ENCODE assay signal across 29 cellular contexts in genomic region chr2:231718799-231719198, GRCh38.
"Had no signal": no experiment of that assay in that cellular context is flagged by ENCODE, and none has a peak within 500 bp of the region (broad histone marks: within the 10 kb centered on the region; RNA-seq: fewer than 3 reads in every experiment).

No MANE protein-coding gene starts in this region.

- H3K27me3 Mint-ChIP-seq: activated CD4-positive, alpha-beta T cell treated with anti-CD3 and anti-CD28 coated beads for 36 hours; activated naive CD4-positive, alpha-beta T cell treated with anti-CD3 and anti-CD28 coated beads, Interleukin-2, amount 50 U/mL, for 24 hours; activated T-cell treated with anti-CD3 and anti-CD28 coated beads, Interleukin-2, amount 50 U/mL, for 24 hours had no signal

- DNase-seq: activated CD4-positive, alpha-beta T cell treated with anti-CD3 and anti-CD28 coated beads for 36 hours; activated CD8-positive, alpha-beta memory T cell treated with anti-CD3 and anti-CD28 coated beads, Interleukin-2, amount 50 U/mL, for 48 hours; activated CD8-positive, alpha-beta T cell treated with anti-CD3 and anti-CD28 coated beads, Interleukin-2, amount 10 ng/mL, durations not matched to agents 7 days and 5 days; activated effector memory CD4-positive, alpha-beta T cell treated with Interleukin-2 at 50 U/mL for 16 hours; activated naive CD4-positive, alpha-beta T cell; activated T-cell treated with anti-CD3 and anti-CD28 coated beads, Interleukin-2, amount 50 U/mL, for 24 hours; aorta; caudate nucleus; Karpas-422; MM.1S; NCI-H1105; NCI-H1436; NCI-H1694 treated with DMSO at 0.1 percent for 48 hours; NCI-H2029 treated with DMSO at 0.1 percent for 48 hours; NCI-H345; NCI-H510A; NCI-H526 treated with DMSO at 0.1 percent for 48 hours; NCI-H82; OCI-M1; Right ventricle myocardium superior; SJCRH30; SK-N-SH; T-helper 1 cell; WERI-Rb-1 had no signal

- H3K4me2 ChIP-seq: SK-N-SH had no signal

- ATAC-seq: activated CD4-positive, alpha-beta T cell treated with anti-CD3 and anti-CD28 coated beads for 36 hours; activated CD8-positive, alpha-beta T cell treated with anti-CD3 and anti-CD28 coated beads, Interleukin-2, amount 10 ng/mL, durations not matched to agents 7 days and 5 days; Panc1 had no signal

- H3K36me3 Mint-ChIP-seq: activated naive CD4-positive, alpha-beta T cell treated with anti-CD3 and anti-CD28 coated beads, Interleukin-2, amount 50 U/mL, for 24 hours had no signal

- H3K27me3 ChIP-seq: breast epithelium, SJCRH30 had no signal

- H3K9me3 ChIP-seq: breast epithelium, SJCRH30, SK-N-SH had no signal

- H3K4me3 ChIP-seq: breast epithelium, SJCRH30 had no signal

- H3K27ac Mint-ChIP-seq: activated CD4-positive, alpha-beta T cell treated with anti-CD3 and anti-CD28 coated beads for 36 hours; activated CD8-positive, alpha-beta T cell treated with anti-CD3 and anti-CD28 coated beads, Interleukin-2, amount 10 ng/mL, durations not matched to agents 7 days and 5 days; activated naive CD4-positive, alpha-beta T cell treated with anti-CD3 and anti-CD28 coated beads, Interleukin-2, amount 50 U/mL, for 24 hours; activated T-cell treated with anti-CD3 and anti-CD28 coated beads, Interleukin-2, amount 50 U/mL, for 24 hours; activated T-helper 1 cell treated with anti-CD3 and anti-CD28 coated beads, Interleukin-12 subunit alpha, Interleukin-12 subunit beta, Interleukin-2, Interleukin-4 antibody, amounts not matched to agents 30 ng/mL and 10 ng/mL and 1 ng/mL, durations not matched to agents 14 hours and 24 hours and 36 hours had no signal

- H3K4me3 Mint-ChIP-seq: activated CD4-positive, alpha-beta T cell treated with anti-CD3 and anti-CD28 coated beads for 36 hours; activated CD8-positive, alpha-beta T cell treated with anti-CD3 and anti-CD28 coated beads, Interleukin-2, amount 10 ng/mL, durations not matched to agents 7 days and 5 days; activated naive CD4-positive, alpha-beta T cell treated with anti-CD3 and anti-CD28 coated beads, Interleukin-2, amount 50 U/mL, for 24 hours; activated T-cell treated with anti-CD3 and anti-CD28 coated beads, Interleukin-2, amount 50 U/mL, for 24 hours; activated T-helper 1 cell treated with anti-CD3 and anti-CD28 coated beads, Interleukin-12 subunit alpha, Interleukin-12 subunit beta, Interleukin-2, Interleukin-4 antibody, amounts not matched to agents 30 ng/mL and 10 ng/mL and 1 ng/mL, durations not matched to agents 14 hours and 24 hours and 36 hours had no signal

- H3K27ac ChIP-seq: breast epithelium, RWPE1, SJCRH30 had no signal

- H3K36me3 ChIP-seq: breast epithelium had no signal

- H3K9ac ChIP-seq: SK-N-SH had no signal

- H3K9me3 Mint-ChIP-seq: activated naive CD4-positive, alpha-beta T cell treated with anti-CD3 and anti-CD28 coated beads, Interleukin-2, amount 50 U/mL, for 24 hours; activated T-cell treated with anti-CD3 and anti-CD28 coated beads, Interleukin-2, amount 50 U/mL, for 24 hours; activated T-helper 1 cell treated with anti-CD3 and anti-CD28 coated beads, Interleukin-12 subunit alpha, Interleukin-12 subunit beta, Interleukin-2, Interleukin-4 antibody, amounts not matched to agents 30 ng/mL and 10 ng/mL and 1 ng/mL, durations not matched to agents 14 hours and 24 hours and 36 hours had no signal
